ENCODE assay signal across 2 cellular contexts in genomic region chr9:75067894-75068293, GRCh38.
TF ChIP-seq lines count a peak whose summit lies in the region.

No MANE protein-coding gene starts in this region.

TF ChIP-seq in H1, 55 proteins besides CTCF, POLR2A, EP300 and RAD21:
- no peak for TF ChIP-seq CTBP2 (IDR thresholded peaks at IDR 0.05; ENCODE audit: borderline replicate concordance, insufficient read depth, insufficient read length, low read length)
- TF ChIP-seq CHD1 (IDR thresholded peaks at IDR 0.05; ENCODE audit: low read depth, low read length): no peak
- no peak for TF ChIP-seq GABPA (IDR thresholded peaks at IDR 0.05; ENCODE audit: borderline replicate concordance, insufficient read depth, low read length)
- TF ChIP-seq ASH2L (IDR thresholded peaks at IDR 0.05; ENCODE audit: low read length): no peak
- TF ChIP-seq SP2 (IDR thresholded peaks at IDR 0.05; ENCODE audit: low read length): no peak
- no peak for TF ChIP-seq CBX5 (IDR thresholded peaks at IDR 0.05; ENCODE audit: low read depth, low read length)
- no peak for TF ChIP-seq JUN (IDR thresholded peaks at IDR 0.05; ENCODE audit: low read depth, low read length)
- no peak for TF ChIP-seq RFX5 (IDR thresholded peaks at IDR 0.05; ENCODE audit: borderline replicate concordance, low read depth, low read length)
- no peak for TF ChIP-seq TAF7 (optimal IDR thresholded peaks at IDR 0.05; ENCODE audit: borderline replicate concordance, low read depth, low read length)
- no peak for TF ChIP-seq POU5F1 (IDR thresholded peaks at IDR 0.05; ENCODE audit: low read depth, low read length)
- TF ChIP-seq CREB1 (IDR thresholded peaks at IDR 0.05): no peak
- TF ChIP-seq GTF2F1 (IDR thresholded peaks at IDR 0.05; ENCODE audit: borderline replicate concordance, low read depth, low read length): no peak

TF ChIP-seq in GM23338, 12 proteins besides CTCF, POLR2A, EP300 and RAD21:
- TF ChIP-seq ETS1 (IDR thresholded peaks at IDR 0.05): no peak
- no peak for TF ChIP-seq ZNF114 (CRISPR knock-in tag; IDR thresholded peaks at IDR 0.05)
- TF ChIP-seq EZH2phosphoT487 (IDR thresholded peaks at IDR 0.05; ENCODE audit: unreplicated experiment): no peak
